Comparison of ENCODE assay signal across 17 cellular contexts in genomic region chr3:37154668-37155319, GRCh38. TPM values are rescaled to one million over a fixed set of nuclear protein-coding genes. Genes with fewer than 3 reads are reported as not detected.
DNase-seq lines count a peak whose midpoint lies in the region; ATAC-seq and TF ChIP-seq lines count a peak whose summit lies in the region.
"Had no signal": no experiment of that assay in that cellular context is flagged by ENCODE, and none has a peak within 500 bp of the region (broad histone marks: within the 10 kb centered on the region; RNA-seq: fewer than 3 reads in every experiment).

No MANE protein-coding gene starts in this region.

- no peak for TF ChIP-seq RAD21 in IMR-90 (IDR thresholded peaks at IDR 0.05; ENCODE audit: low read length)

- H3K27ac Mint-ChIP-seq in activated T-helper 2 cell treated with anti-CD3 and anti-CD28 coated beads, Interferon-gamma antibody, Interleukin-2, Interleukin-4, amounts not matched to agents 10 μg/mL and 5 μg/mL and 100 μg/mL, durations not matched to agents 14 hours and 24 hours and 36 hours, result no peak overlapping the region
- peak overlapping the region; percentile 9 for H3K27ac Mint-ChIP-seq in neural crest cell (ENCODE audit: unreplicated experiment)
- peak overlapping the region in 1 of 8 donors; percentile 50 for H3K27ac Mint-ChIP-seq in CD8-positive, alpha-beta memory T cell

- H2BK120ac ChIP-seq in IMR-90 (ENCODE audit: low read depth, low read length), result no peak overlapping the region

- peaks cover 4% of the 10 kb centered on the region; the same call in 1 of the 2 replicates for H3K9me1 ChIP-seq in IMR-90 (ENCODE audit: insufficient read depth, low read length)

- H3K9me3 Mint-ChIP-seq in activated T-helper 2 cell treated with anti-CD3 and anti-CD28 coated beads, Interferon-gamma antibody, Interleukin-2, Interleukin-4, amounts not matched to agents 10 μg/mL and 5 μg/mL and 100 μg/mL, durations not matched to agents 14 hours and 24 hours and 36 hours, result no peaks in the 10 kb centered on the region
- H3K9me3 Mint-ChIP-seq in neural crest cell, result peaks cover 3% of the 10 kb centered on the region
- no peaks in the 10 kb centered on the region for H3K9me3 Mint-ChIP-seq in CD8-positive, alpha-beta memory T cell

- peaks cover 19 to 52% of the 10 kb centered on the region in 2 experiments for H3K79me1 ChIP-seq in IMR-90 (ENCODE audit: low read depth in 1 of 2, low read length in 2 of 2)

- no peak overlapping the region for H2AK9ac ChIP-seq in IMR-90 (replicated peaks; ENCODE audit: low read depth, low read length, poor library complexity)

- H3K36me3 Mint-ChIP-seq in activated T-helper 2 cell treated with anti-CD3 and anti-CD28 coated beads, Interferon-gamma antibody, Interleukin-2, Interleukin-4, amounts not matched to agents 10 μg/mL and 5 μg/mL and 100 μg/mL, durations not matched to agents 14 hours and 24 hours and 36 hours (ENCODE audit: low read depth), result peaks cover 44% of the 10 kb centered on the region
- peaks cover 14% of the 10 kb centered on the region for H3K36me3 Mint-ChIP-seq in neural crest cell (ENCODE audit: low read depth)
- H3K36me3 Mint-ChIP-seq in CD8-positive, alpha-beta memory T cell, result peaks cover 4 to 41% (median 11%) of the 10 kb centered on the region in 3 donors

- peaks cover 2% of the 10 kb centered on the region for H3K4me1 ChIP-seq in IMR-90 (ENCODE audit: control insufficient read depth, insufficient read depth, low read length)
- peaks cover 14% of the 10 kb centered on the region for H3K4me1 ChIP-seq in CD8-positive, alpha-beta memory T cell (ENCODE audit: insufficient read depth, low read length)
- H3K4me1 ChIP-seq: BLaER1 had no signal

- H3K18ac ChIP-seq in IMR-90 (ENCODE audit: low read depth, low read length), result no peak overlapping the region

- ATAC-seq in Right ventricle myocardium superior (ENCODE audit: poor library complexity) (peak; percentile 43), IMR-90 (ENCODE audit: low read depth) (no peak), GM21447 (IDR thresholded peaks at IDR 0.05; ENCODE audit: unreplicated experiment) (no peak)
- ATAC-seq: GM12878 had no signal

- H3K4me1 Mint-ChIP-seq in activated T-helper 2 cell treated with anti-CD3 and anti-CD28 coated beads, Interferon-gamma antibody, Interleukin-2, Interleukin-4, amounts not matched to agents 10 μg/mL and 5 μg/mL and 100 μg/mL, durations not matched to agents 14 hours and 24 hours and 36 hours (ENCODE audit: low read depth), result peaks cover 16% of the 10 kb centered on the region
- H3K4me1 Mint-ChIP-seq in neural crest cell, result peaks cover 10% of the 10 kb centered on the region
- H3K4me1 Mint-ChIP-seq in CD8-positive, alpha-beta memory T cell, result peaks cover 22 to 31% (median 23%) of the 10 kb centered on the region in 3 donors

- H3K56ac ChIP-seq in IMR-90 (ENCODE audit: extremely low read depth, insufficient read depth, low read length), result no peak overlapping the region

- H4K8ac ChIP-seq in IMR-90 (ENCODE audit: low read depth in 2 of 2, low read length in 2 of 2), result no peak overlapping the region

- no peak for TF ChIP-seq POLR2A in IMR-90 (IDR thresholded peaks at IDR 0.05; ENCODE audit: low read depth, low read length)

- dilution Hi-C loops in IMR-90 (cut with HindIII; ENCODE audit: low sequenced_read_pairs, unreplicated experiment), result no loop called here

- TF ChIP-seq CTCF in IMR-90 (conservative IDR thresholded peaks at IDR 0.05; ENCODE audit: low read depth, low read length) (no peak), neural crest cell (conservative IDR thresholded peaks at IDR 0.05) (no peak)

- intact Hi-C loops in Right ventricle myocardium superior (cut with DNase I) (no loop called here), cardiac septum (cut with DNase I) (no loop called here), IMR-90 (cut with micrococcal nuclease) (no loop called here)
- intact Hi-C loops in activated T-helper 2 cell treated with anti-CD3 and anti-CD28 coated beads, Interferon-gamma antibody, Interleukin-2, Interleukin-4, amounts not matched to agents 10 μg/mL and 5 μg/mL and 100 μg/mL, durations not matched to agents 14 hours and 24 hours and 36 hours (cut with micrococcal nuclease), result no loop called here

- WGBS in IMR-90 (ENCODE audit: extremely low coverage in 2 of 2, insufficient read length in 1 of 2), 2 experiments, result no CpG with 5 or more reads among the region's 2 CpGs

- H2BK20ac ChIP-seq in IMR-90 (ENCODE audit: low read depth, low read length), result no peak overlapping the region

- no TSS peak for BruUV-seq in IMR-90 (replicated peaks; lab: Mats Ljungman, UMichigan)

- H3K4ac ChIP-seq in IMR-90 (ENCODE audit: low read depth, low read length), result no peak overlapping the region

- H3K36me3 ChIP-seq in IMR-90 (ENCODE audit: control insufficient read depth, insufficient read depth, low read length) (peaks cover 7% of the 10 kb centered on the region; the same call in 1 of the 2 replicates), MG63 (peaks cover 12% of the 10 kb centered on the region)
- H3K36me3 ChIP-seq in CD8-positive, alpha-beta memory T cell (ENCODE audit: insufficient read depth, low read length), result peaks cover 4% of the 10 kb centered on the region

- no peak overlapping the region for H3K23ac ChIP-seq in IMR-90 (ENCODE audit: low read depth, low read length)

- no peak overlapping the region for H2BK5ac ChIP-seq in IMR-90 (ENCODE audit: low read depth, low read length, poor library complexity, severe bottlenecking)

- POLR2A ChIA-PET in IMR-90 (lab: Charles Lee; ENCODE audit: unreplicated experiment), result interaction anchor here (0.5 kb wide), 1 partner anchor 127 kb away, joined by 3 read pairs; no protein-coding TSS in a partner anchor
- POLR2A ChIA-PET in CD8-positive, alpha-beta memory T cell (lab: Charles Lee), result no interaction called here

- H2AK5ac ChIP-seq in IMR-90 (ENCODE audit: low read depth, low read length), result no peak overlapping the region

- H3K27ac ChIP-seq in IMR-90 (ENCODE audit: insufficient read depth, low read length), result no peak overlapping the region
- no peak overlapping the region for H3K27ac ChIP-seq in CD8-positive, alpha-beta memory T cell (ENCODE audit: low read depth, low read length)
- H3K27ac ChIP-seq: BLaER1 had no signal

- H3K4me3 ChIP-seq in IMR-90 (ENCODE audit: insufficient read depth, low read depth, low read length) (no peak overlapping the region), MG63 (no peak overlapping the region)
- H3K4me3 ChIP-seq in CD8-positive, alpha-beta memory T cell (ENCODE audit: low read length), result no peak overlapping the region
- H3K4me3 ChIP-seq: BLaER1, GM12878 had no signal

- H3K4me2 ChIP-seq in IMR-90 (ENCODE audit: low read depth, low read length), result no peak overlapping the region
- H3K4me2 ChIP-seq: BLaER1 had no signal

- no peak overlapping the region for H4K91ac ChIP-seq in IMR-90 (ENCODE audit: insufficient read depth, low read depth, low read length)

- in situ Hi-C loops in IMR-90 (cut with MboI; ENCODE audit: low sequenced_read_pairs), result no loop called here

- no peak overlapping the region for H2AFZ ChIP-seq in IMR-90 (replicated peaks; ENCODE audit: low read length, poor library complexity)

- no peak overlapping the region for H3K9ac ChIP-seq in IMR-90 (ENCODE audit: low read depth, low read length)
- H3K9ac ChIP-seq: BLaER1 had no signal

- H3K14ac ChIP-seq in IMR-90 (replicated peaks; ENCODE audit: low read depth, low read length), result no peak overlapping the region

- peak overlapping the region; percentile 1 for H3K4me3 Mint-ChIP-seq in activated T-helper 2 cell treated with anti-CD3 and anti-CD28 coated beads, Interferon-gamma antibody, Interleukin-2, Interleukin-4, amounts not matched to agents 10 μg/mL and 5 μg/mL and 100 μg/mL, durations not matched to agents 14 hours and 24 hours and 36 hours (ENCODE audit: low read depth)
- H3K4me3 Mint-ChIP-seq in neural crest cell, result no peak overlapping the region
- no peak overlapping the region for H3K4me3 Mint-ChIP-seq in CD8-positive, alpha-beta memory T cell

- H2BK15ac ChIP-seq in IMR-90 (ENCODE audit: low read depth, low read length), result no peak overlapping the region

- no peaks in the 10 kb centered on the region for H3K27me3 Mint-ChIP-seq in activated T-helper 2 cell treated with anti-CD3 and anti-CD28 coated beads, Interferon-gamma antibody, Interleukin-2, Interleukin-4, amounts not matched to agents 10 μg/mL and 5 μg/mL and 100 μg/mL, durations not matched to agents 14 hours and 24 hours and 36 hours (ENCODE audit: low read depth)
- no peaks in the 10 kb centered on the region for H3K27me3 Mint-ChIP-seq in neural crest cell (ENCODE audit: low read depth)
- peaks cover 0 to 1% of the 10 kb centered on the region in 2 donors for H3K27me3 Mint-ChIP-seq in CD8-positive, alpha-beta memory T cell

- DNase-seq in Right ventricle myocardium superior, result no peak
- no peak for DNase-seq in cardiac septum (ENCODE audit: low spot score)
- DNase-seq in IMR-90, result no peak
- DNase-seq in activated T-helper 2 cell treated with anti-CD3 and anti-CD28 coated beads, Interferon-gamma antibody, Interleukin-2, Interleukin-4, amounts not matched to agents 10 μg/mL and 5 μg/mL and 100 μg/mL, durations not matched to agents 14 hours and 24 hours and 36 hours (ENCODE audit: low spot score), result no peak
- no peak for DNase-seq in neural crest cell (ENCODE audit: low read depth, low spot score)
- no peak for DNase-seq in CD8-positive, alpha-beta memory T cell
- DNase-seq in MG63, result no peak
- DNase-seq: GDM1, NCI-H1436, NCI-H2029, NCI-H2171, NCI-H446, NCI-H69, SHP77 treated with DMSO at 0.1 percent for 48 hours had no signal

- H3K9me3 ChIP-seq in IMR-90 (ENCODE audit: control insufficient read depth, insufficient read depth, low read length) (no peaks in the 10 kb centered on the region), MG63 (no peaks in the 10 kb centered on the region)
- H3K9me3 ChIP-seq in CD8-positive, alpha-beta memory T cell (ENCODE audit: low read length), result no peaks in the 10 kb centered on the region
- H3K9me3 ChIP-seq: BLaER1 had no signal

- CTCF ChIA-PET in IMR-90 (lab: Yijun Ruan, JAX), result no interaction called here
- CTCF ChIA-PET in CD8-positive, alpha-beta memory T cell (lab: Charles Lee), result no interaction called here

- H3K27me3 ChIP-seq in IMR-90 (ENCODE audit: control insufficient read depth, insufficient read depth, low read length) (no peaks in the 10 kb centered on the region), MG63 (no peaks in the 10 kb centered on the region)
- H3K27me3 ChIP-seq in CD8-positive, alpha-beta memory T cell (ENCODE audit: insufficient read depth, low read length, poor library complexity, severe bottlenecking), result no peaks in the 10 kb centered on the region
- H3K27me3 ChIP-seq: BLaER1 had no signal

- peaks cover 5% of the 10 kb centered on the region; the same call in 1 of the 2 replicates for H4K20me1 ChIP-seq in IMR-90 (ENCODE audit: insufficient read depth, low read length)
- H4K20me1 ChIP-seq: BLaER1 had no signal

- H4K5ac ChIP-seq in IMR-90 (ENCODE audit: low read depth, low read length), result no peak overlapping the region

RNA-seq across cellular contexts. Expression of gene LRRFIP2, which starts 19.6 kb away (rescaled TPM):
- 150 TPM for total RNA-seq in Right ventricle myocardium superior
- 135 TPM for total RNA-seq in cardiac septum
- total RNA-seq in IMR-90 (2012; rRNA removed), result 20.6 and 45.8 TPM in 2 replicates
- 27.6 and 31.0 TPM in 2 replicates for polyA plus RNA-seq in IMR-90 (2012; rRNA removed)
- 6.4 and 9.3 TPM in 2 replicates for polyA plus RNA-seq in IMR-90 (2012; cell fraction: cytosol; rRNA removed)
- 8.9 and 43.4 TPM in 2 replicates for polyA plus RNA-seq in IMR-90 (2012; cell fraction: nucleus; rRNA removed; ENCODE audit: low replicate concordance)
- 36.8 and 38.3 TPM in 2 replicates for total RNA-seq in activated T-helper 2 cell treated with anti-CD3 and anti-CD28 coated beads, Interferon-gamma antibody, Interleukin-2, Interleukin-4, amounts not matched to agents 10 μg/mL and 5 μg/mL and 100 μg/mL, durations not matched to agents 14 hours and 24 hours and 36 hours
- 37.2 and 39.1 TPM in 2 replicates for total RNA-seq in neural crest cell
- total RNA-seq in CD8-positive, alpha-beta memory T cell, result 10 to 100 TPM; 34.1 to 34.3 TPM
- polyA plus RNA-seq in CD8-positive, alpha-beta memory T cell, result 21.9 TPM
- 35.4 and 41.6 TPM in 2 replicates for total RNA-seq in MG63 (2014; rRNA removed; shearing (Covaris generic); ENCODE audit: low replicate concordance)
